Comparison of ENCODE assay signal across 14 cellular contexts in genomic region chr1:211736351-211736915, GRCh38.
DNase-seq lines count a peak whose midpoint lies in the region; ATAC-seq and TF ChIP-seq lines count a peak whose summit lies in the region.
"Had no signal": no experiment of that assay in that cellular context is flagged by ENCODE, and none has a peak within 500 bp of the region (broad histone marks: within the 10 kb centered on the region; RNA-seq: fewer than 3 reads in every experiment).

No MANE protein-coding gene starts in this region.

- no peak overlapping the region for H3K18ac ChIP-seq in IMR-90 (ENCODE audit: low read depth, low read length)

- no peak overlapping the region for H3K23ac ChIP-seq in IMR-90 (ENCODE audit: low read depth, low read length)

- no peak overlapping the region; the same call in 1 of the 2 replicates for H3K4ac ChIP-seq in IMR-90 (ENCODE audit: low read depth, low read length)

- no peak overlapping the region for H4K5ac ChIP-seq in IMR-90 (ENCODE audit: low read depth, low read length)

- H3K9me1 ChIP-seq in IMR-90 (ENCODE audit: insufficient read depth, low read length), result peaks cover 7% of the 10 kb centered on the region; the same call in 1 of the 2 replicates

- CTCF ChIA-PET in IMR-90 (lab: Yijun Ruan, JAX), result interaction anchor here (1.0 to 1.3 kb wide), 3 partner anchors 25 to 54 kb away, joined by 3 to 6 read pairs (median 6); no protein-coding TSS in a partner anchor
- CTCF ChIA-PET in SK-N-SH (lab: Yijun Ruan, JAX), result interaction anchor here (1.1 to 2.7 kb wide), 4 partner anchors 13 to 56 kb away, joined by 3 to 8 read pairs (median 6); no protein-coding TSS in a partner anchor
- CTCF ChIA-PET in activated CD8-positive, alpha-beta T cell treated with anti-CD3 and anti-CD28 coated beads for 36 hours (lab: Charles Lee), result interaction anchor here (1.3 to 4.6 kb wide), 2 partner anchors 38 to 56 kb away, joined by 4 to 31 read pairs; no protein-coding TSS in a partner anchor

- no peak for TF ChIP-seq CTCF in IMR-90 (conservative IDR thresholded peaks at IDR 0.05; ENCODE audit: low read depth, low read length)
- TF ChIP-seq CTCF in SK-N-SH (IDR thresholded peaks at IDR 0.05), result no peak
- no peak for TF ChIP-seq CTCF in foreskin keratinocyte (conservative IDR thresholded peaks at IDR 0.05)
- no peak for TF ChIP-seq CTCF in activated CD8-positive, alpha-beta T cell treated with anti-CD3 and anti-CD28 coated beads for 36 hours (IDR thresholded peaks at IDR 0.05)
- no peak for TF ChIP-seq CTCF in type B pancreatic cell (conservative IDR thresholded peaks at IDR 0.05)

- H3K4me1 ChIP-seq in IMR-90 (ENCODE audit: control insufficient read depth, insufficient read depth, low read length) (peaks cover 6% of the 10 kb centered on the region), SK-N-SH (ENCODE audit: control insufficient read depth in 1 of 2, insufficient read depth in 2 of 2, low read depth in 1 of 2, low read length in 1 of 2) (peaks cover 9 to 25% of the 10 kb centered on the region in 2 experiments; a peak in 3 of 4 replicates), foreskin keratinocyte (peaks cover 13% of the 10 kb centered on the region)

- no peak overlapping the region for H4K8ac ChIP-seq in IMR-90 (ENCODE audit: low read depth in 2 of 2, low read length in 2 of 2)

- H3K9me3 ChIP-seq in IMR-90 (ENCODE audit: control insufficient read depth, insufficient read depth, low read length) (no peaks in the 10 kb centered on the region), SK-N-SH (no peaks in the 10 kb centered on the region)
- H3K9me3 ChIP-seq: Caco-2, esophagus muscularis mucosa, thoracic aorta had no signal

- H3K27me3 Mint-ChIP-seq in activated CD8-positive, alpha-beta T cell treated with anti-CD3 and anti-CD28 coated beads for 36 hours, result no peaks in the 10 kb centered on the region
- no peaks in the 10 kb centered on the region for H3K27me3 Mint-ChIP-seq in type B pancreatic cell

- H3K56ac ChIP-seq in IMR-90 (ENCODE audit: extremely low read depth, insufficient read depth, low read length), result no peak overlapping the region

- no peaks in the 10 kb centered on the region for H3K9me2 ChIP-seq in SK-N-SH

- no peak overlapping the region for H2AK9ac ChIP-seq in IMR-90 (replicated peaks; ENCODE audit: low read depth, low read length, poor library complexity)

- dilution Hi-C loops in IMR-90 (cut with HindIII; ENCODE audit: low sequenced_read_pairs, unreplicated experiment), result no loop called here

- no peak for TF ChIP-seq POLR2A in IMR-90 (IDR thresholded peaks at IDR 0.05; ENCODE audit: low read depth, low read length)

- H3K4me3 Mint-ChIP-seq in activated CD8-positive, alpha-beta T cell treated with anti-CD3 and anti-CD28 coated beads for 36 hours, result no peak overlapping the region
- no peak overlapping the region for H3K4me3 Mint-ChIP-seq in type B pancreatic cell
- H3K4me3 Mint-ChIP-seq: activated T-cell treated with anti-CD3 and anti-CD28 coated beads, Interleukin-2, amount 50 U/mL, for 4 hours; GM23338 had no signal

- no peaks in the 10 kb centered on the region for H3K79me1 ChIP-seq in IMR-90 (ENCODE audit: low read depth in 1 of 2, low read length in 2 of 2)

- H2BK120ac ChIP-seq in IMR-90 (ENCODE audit: low read depth, low read length), result no peak overlapping the region

- H3K9ac ChIP-seq in IMR-90 (ENCODE audit: low read depth, low read length) (no peak overlapping the region), SK-N-SH (no peak overlapping the region)

- H4K20me1 ChIP-seq in IMR-90 (ENCODE audit: insufficient read depth, low read length) (no peaks in the 10 kb centered on the region), SK-N-SH (ENCODE audit: insufficient read depth) (no peaks in the 10 kb centered on the region)

- no TSS peak for BruUV-seq in IMR-90 (replicated peaks; lab: Mats Ljungman, UMichigan)

- H2AK5ac ChIP-seq in IMR-90 (ENCODE audit: low read depth, low read length), result no peak overlapping the region

- no peak overlapping the region for H2BK15ac ChIP-seq in IMR-90 (ENCODE audit: low read depth, low read length)

- TF ChIP-seq RAD21 in IMR-90 (IDR thresholded peaks at IDR 0.05; ENCODE audit: low read length) (no peak), SK-N-SH (IDR thresholded peaks at IDR 0.05; ENCODE audit: low read length) (no peak)

- H4K91ac ChIP-seq in IMR-90 (ENCODE audit: insufficient read depth, low read depth, low read length), result no peak overlapping the region

- ATAC-seq in IMR-90 (ENCODE audit: low read depth), result no peak
- peak; percentile 5 for ATAC-seq in foreskin keratinocyte
- ATAC-seq in sciatic nerve, result peak; percentile 79
- ATAC-seq in activated CD8-positive, alpha-beta T cell treated with anti-CD3 and anti-CD28 coated beads for 36 hours, result no peak
- ATAC-seq: activated T-cell treated with anti-CD3 and anti-CD28 coated beads, Interleukin-2, amount 50 U/mL, for 4 hours had no signal

- H3K4me3 ChIP-seq in IMR-90 (ENCODE audit: insufficient read depth, low read depth, low read length), result no peak overlapping the region
- H3K4me3 ChIP-seq in SK-N-SH (ENCODE audit: low read depth in 2 of 2, low read length in 1 of 2), result no peak overlapping the region
- H3K4me3 ChIP-seq: esophagus muscularis mucosa, GM23338, thoracic aorta had no signal

- H2BK20ac ChIP-seq in IMR-90 (ENCODE audit: low read depth, low read length), result no peak overlapping the region

- intact Hi-C loops in IMR-90 (cut with micrococcal nuclease) (no loop called here), sciatic nerve (cut with DNase I) (no loop called here)
- intact Hi-C loops in activated CD8-positive, alpha-beta T cell treated with anti-CD3 and anti-CD28 coated beads for 36 hours (cut with micrococcal nuclease), result loop anchor here (5.0 kb wide), 1 partner anchor 96 kb away; the partner anchor contains the start of gene LPGAT1

- POLR2A ChIA-PET in IMR-90 (lab: Charles Lee; ENCODE audit: unreplicated experiment), result no interaction called here
- POLR2A ChIA-PET in SK-N-SH (lab: Yijun Ruan, JAX), result no interaction called here
- POLR2A ChIA-PET in activated CD8-positive, alpha-beta T cell treated with anti-CD3 and anti-CD28 coated beads for 36 hours (lab: Charles Lee), result interaction anchor here (0.9 to 1.1 kb wide), 2 partner anchors 14 to 299 kb away, joined by 3 read pairs; partner anchors contain the start of genes DTL and INTS7

- WGBS in IMR-90 (ENCODE audit: extremely low coverage in 2 of 2, insufficient read length in 1 of 2), 2 experiments, result 85% methylated on average over 5 of the region's 8 CpGs; no CpG with 5 or more reads in 1 of the 2 experiments
- 96% methylated on average over 6 of the region's 8 CpGs for WGBS in SK-N-SH (ENCODE audit: low lambda C conversion rate)

- H2BK5ac ChIP-seq in IMR-90 (ENCODE audit: low read depth, low read length, poor library complexity, severe bottlenecking), result no peak overlapping the region

- in situ Hi-C loops in IMR-90 (cut with MboI; ENCODE audit: low sequenced_read_pairs), result no loop called here

- no peak overlapping the region for H3K27ac ChIP-seq in IMR-90 (ENCODE audit: insufficient read depth, low read length)
- peak overlapping the region; percentile 72 to 78 for H3K27ac ChIP-seq in SK-N-SH (ENCODE audit: low read depth in 2 of 2, low read length in 1 of 2)
- H3K27ac ChIP-seq in foreskin keratinocyte, result no peak overlapping the region
- H3K27ac ChIP-seq: thoracic aorta had no signal

- no peak overlapping the region for H3K4me2 ChIP-seq in IMR-90 (ENCODE audit: low read depth, low read length)
- H3K4me2 ChIP-seq in SK-N-SH, result peak overlapping the region; percentile 57
- H3K4me2 ChIP-seq: GM23338 had no signal

- H3K27me3 ChIP-seq in IMR-90 (ENCODE audit: control insufficient read depth, insufficient read depth, low read length) (peaks cover 2% of the 10 kb centered on the region), SK-N-SH (ENCODE audit: insufficient read depth) (no peaks in the 10 kb centered on the region), foreskin keratinocyte (peaks cover 6% of the 10 kb centered on the region)

- H2AFZ ChIP-seq in IMR-90 (replicated peaks; ENCODE audit: low read length, poor library complexity), result peak overlapping the region; percentile 8
- H2AFZ ChIP-seq in SK-N-SH (ENCODE audit: low read depth), result peak overlapping the region; percentile 48

- H3K27ac Mint-ChIP-seq in activated CD8-positive, alpha-beta T cell treated with anti-CD3 and anti-CD28 coated beads for 36 hours, result no peak overlapping the region
- no peak overlapping the region for H3K27ac Mint-ChIP-seq in type B pancreatic cell
- H3K27ac Mint-ChIP-seq: GM23338 had no signal

- H3K36me3 Mint-ChIP-seq in activated CD8-positive, alpha-beta T cell treated with anti-CD3 and anti-CD28 coated beads for 36 hours (ENCODE audit: low read depth), result no peaks in the 10 kb centered on the region
- H3K36me3 Mint-ChIP-seq in type B pancreatic cell, result no peaks in the 10 kb centered on the region

- peaks cover 8% of the 10 kb centered on the region for H3F3A ChIP-seq in SK-N-SH (replicated peaks; ENCODE audit: insufficient read depth)

- H3K4me1 Mint-ChIP-seq in activated CD8-positive, alpha-beta T cell treated with anti-CD3 and anti-CD28 coated beads for 36 hours (ENCODE audit: low read depth), result peaks cover 39% of the 10 kb centered on the region
- peaks cover 37% of the 10 kb centered on the region for H3K4me1 Mint-ChIP-seq in type B pancreatic cell (ENCODE audit: unreplicated experiment)

- H3K14ac ChIP-seq in IMR-90 (replicated peaks; ENCODE audit: low read depth, low read length), result no peak overlapping the region

- no peaks in the 10 kb centered on the region for H3K9me3 Mint-ChIP-seq in activated CD8-positive, alpha-beta T cell treated with anti-CD3 and anti-CD28 coated beads for 36 hours
- peaks cover 7% of the 10 kb centered on the region for H3K9me3 Mint-ChIP-seq in type B pancreatic cell
- H3K9me3 Mint-ChIP-seq: activated T-cell treated with anti-CD3 and anti-CD28 coated beads, Interleukin-2, amount 50 U/mL, for 4 hours; GM23338 had no signal

- H3K79me2 ChIP-seq in SK-N-SH (ENCODE audit: insufficient read depth), result no peaks in the 10 kb centered on the region

- H3K36me3 ChIP-seq in IMR-90 (ENCODE audit: control insufficient read depth, insufficient read depth, low read length) (no peaks in the 10 kb centered on the region), SK-N-SH (replicated peaks in 1 of 2; ENCODE audit: control insufficient read depth in 1 of 2, insufficient read depth in 2 of 2, low read length in 1 of 2) (no peaks in the 10 kb centered on the region)
- H3K36me3 ChIP-seq: esophagus muscularis mucosa, thoracic aorta had no signal

- DNase-seq in IMR-90 (no peak), SK-N-SH (no peak), foreskin keratinocyte (peak in 1 of 2 donors; percentile 11), sciatic nerve (ENCODE audit: low spot score) (peak; percentile 62), type B pancreatic cell (ENCODE audit: extremely low spot score, unreplicated experiment) (no peak), NAMALWA (ENCODE audit: low spot score) (no peak)
- no peak for DNase-seq in activated CD8-positive, alpha-beta T cell treated with anti-CD3 and anti-CD28 coated beads for 36 hours
- DNase-seq: activated T-cell treated with anti-CD3 and anti-CD28 coated beads, Interleukin-2, amount 50 U/mL, for 4 hours; central memory CD4-positive, alpha-beta T cell; NCI-H748 treated with DMSO at 0.1 percent for 48 hours had no signal

- no peak for TF ChIP-seq EP300 in SK-N-SH (IDR thresholded peaks at IDR 0.05; ENCODE audit: borderline replicate concordance in 1 of 2, low read depth in 1 of 2, low read length in 1 of 2)

TF ChIP-seq in IMR-90, 13 proteins besides CTCF, POLR2A, EP300 and RAD21 (continues in another document):
- no peak for TF ChIP-seq CEBPB (IDR thresholded peaks at IDR 0.05; ENCODE audit: low read depth, low read length)

Comparison
In these comparisons a context has a peak if more than half of its experiments do, and no peak if none do; other contexts are left out.
1. ATAC-seq: peak in foreskin keratinocyte (single experiment) and sciatic nerve (single experiment); none in IMR-90 (single experiment) and activated CD8-positive, alpha-beta T cell treated with anti-CD3 and anti-CD28 coated beads for 36 hours (single experiment).
2. H3K27ac ChIP-seq: peak in SK-N-SH (2 of 2); none in IMR-90 (single experiment) and foreskin keratinocyte (single experiment).